ENCODE assay signal across 8 cellular contexts in the genomic region with DNA sequence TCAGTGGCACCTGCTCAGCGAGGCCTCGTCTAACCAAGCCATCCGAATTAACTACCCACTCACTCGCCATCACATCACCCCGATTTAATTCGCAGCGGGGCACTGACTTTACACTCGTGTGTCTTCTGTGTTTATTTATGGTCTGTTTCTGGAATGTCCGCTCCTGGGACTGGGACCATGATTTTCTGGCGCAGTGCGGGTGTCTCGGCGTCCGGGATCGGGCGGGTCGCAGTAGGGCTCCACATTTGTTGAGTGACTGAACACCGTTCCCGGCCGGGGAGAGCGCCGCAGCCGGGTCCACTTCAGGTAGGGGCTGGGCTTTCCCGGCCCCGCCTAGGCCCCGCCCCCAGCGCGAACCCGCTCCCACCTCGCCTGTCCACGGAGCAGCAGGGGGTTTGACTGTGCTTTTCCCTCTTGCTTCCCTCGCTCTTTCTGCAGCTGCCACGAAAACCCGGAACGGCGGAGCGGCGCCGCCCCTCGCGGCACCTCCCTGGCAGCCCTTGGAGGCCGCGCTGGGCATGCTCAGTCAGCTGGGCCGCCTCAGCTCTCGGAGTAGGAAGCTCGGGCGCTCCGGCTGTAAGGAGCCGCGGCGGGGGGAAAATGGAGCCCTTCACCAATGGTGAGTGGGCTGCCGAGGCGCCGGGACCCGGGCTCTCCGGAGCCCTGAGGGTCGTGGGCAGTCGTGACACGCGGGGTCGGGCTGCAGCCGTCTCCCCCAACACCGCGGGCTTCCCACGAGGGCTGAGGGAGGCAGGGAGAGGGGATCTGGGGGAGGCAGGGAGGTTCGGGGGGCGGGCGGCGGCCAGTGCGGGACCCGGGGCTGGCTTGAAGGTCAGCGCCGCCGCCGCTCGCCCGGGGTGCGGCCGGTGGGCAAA. TPM values are rescaled to one million over a fixed set of nuclear protein-coding genes. Genes with fewer than 3 reads are reported as not detected.
DNase-seq lines count a peak whose midpoint lies in the region; ATAC-seq and TF ChIP-seq lines count a peak whose summit lies in the region.

A gene (plus strand): TSS at position 525 of the 875 bp plus-strand sequence. CDS start 76 bp downstream, at position 601.

- TF ChIP-seq POLR2A in transverse colon (IDR thresholded peaks at IDR 0.05) = peak; percentile 82

- intact Hi-C loops in transverse colon (cut with DNase I; ENCODE audit: low total_unique reads) = loop anchor here (1.0 kb wide), 1 partner anchor 273 kb away; a partner anchor contains a TSS

- in situ Hi-C loops in transverse colon (cut with MboI; ENCODE audit: low pct_ligation_motif_present in 1 of 4, low pct_unique_long_range_greater_than_20kb in 1 of 4, low sequenced_read_pairs in 3 of 4) = no loop called here

- H3K9me3 ChIP-seq in adipocyte (ENCODE audit: control insufficient read depth, low read length) (no peaks in the 10 kb centered on the region), cardiac muscle cell (ENCODE audit: low read depth) (no peaks in the 10 kb centered on the region), trophoblast cell (ENCODE audit: insufficient read depth, low read depth, low read length) (no peaks in the 10 kb centered on the region), transverse colon (no peaks in the 10 kb centered on the region)

- H3K27me3 ChIP-seq in adipocyte (replicated peaks; ENCODE audit: control insufficient read depth, insufficient read depth, low read length) (no peaks in the 10 kb centered on the region), cardiac muscle cell (no peaks in the 10 kb centered on the region), trophoblast cell (ENCODE audit: insufficient read depth, low read length) (no peaks in the 10 kb centered on the region), transverse colon (no peaks in the 10 kb centered on the region)

- peak within 1 kb of the TSS; percentile 34 for H3K4ac ChIP-seq in trophoblast cell (ENCODE audit: low read depth, low read length)

- H3K18ac ChIP-seq in trophoblast cell (ENCODE audit: low read length) = peak within 1 kb of the TSS; percentile 86

- H3K4me3 ChIP-seq in GM12864 (ENCODE audit: low read depth, low read length) (peak within 1 kb of the TSS; percentile 71), adipocyte (ENCODE audit: low read length) (peak within 1 kb of the TSS; percentile 99), cardiac muscle cell (peak within 1 kb of the TSS; percentile 74), trophoblast cell (ENCODE audit: low read depth, low read length) (peak within 1 kb of the TSS; percentile 91), transverse colon (peak within 1 kb of the TSS; percentile 81 to 90 (median 88))

- peaks cover 10% of the 10 kb centered on the region for H3K79me2 ChIP-seq in trophoblast cell (ENCODE audit: control insufficient read depth, insufficient read depth, low read length, poor library complexity)

- peak; percentile 90 for DNase-seq in GM12864 (ENCODE audit: low read depth)
- peak; percentile 64 for DNase-seq in NCI-H1417 treated with DMSO at 0.1 percent for 48 hours (lab: John Stamatoyannopoulos, UW)
- DNase-seq in SW480 (ENCODE audit: low spot score) = peak; percentile 99
- peak; percentile 98 for DNase-seq in adipocyte (ENCODE audit: low read depth)
- DNase-seq in cardiac muscle cell (ENCODE audit: low read depth in 1 of 2, low spot score in 1 of 2) = peak; percentile 97 to 98
- peak; percentile 96 to 98 for DNase-seq in trophoblast cell
- DNase-seq in transverse colon = peak; percentile 98

- peak within 1 kb of the TSS; percentile 79 for H4K8ac ChIP-seq in trophoblast cell (ENCODE audit: low read depth, low read length)

- H2BK120ac ChIP-seq in trophoblast cell (ENCODE audit: insufficient read depth, low read length, poor library complexity) = peak within 1 kb of the TSS; percentile 71

- peak within 1 kb of the TSS; percentile 96 for H3K9ac ChIP-seq in adipocyte (ENCODE audit: low read length)
- peak within 1 kb of the TSS; percentile 91 for H3K9ac ChIP-seq in trophoblast cell (ENCODE audit: low read length)

- TF ChIP-seq CTCF in GM12864 (IDR thresholded peaks at IDR 0.05; ENCODE audit: low read depth, low read length, missing control alignments) = no peak
- no peak for TF ChIP-seq CTCF in cardiac muscle cell (IDR thresholded peaks at IDR 0.05; ENCODE audit: low read depth, low read length)
- TF ChIP-seq CTCF in transverse colon (IDR thresholded peaks at IDR 0.05) = no peak

- H3K4me1 ChIP-seq in adipocyte (ENCODE audit: control insufficient read depth, insufficient read depth, low read length) = peaks cover 63% of the 10 kb centered on the region
- H3K4me1 ChIP-seq in cardiac muscle cell (ENCODE audit: low read depth) = peaks cover 45% of the 10 kb centered on the region
- no peaks in the 10 kb centered on the region for H3K4me1 ChIP-seq in trophoblast cell (ENCODE audit: control insufficient read depth in 1 of 2, insufficient read depth in 2 of 2, low read length in 2 of 2)
- peaks cover 14 to 51% (median 25%) of the 10 kb centered on the region in 4 donors for H3K4me1 ChIP-seq in transverse colon

- H3K14ac ChIP-seq in trophoblast cell (ENCODE audit: low read length) = peak within 1 kb of the TSS; percentile 78

- H3K23ac ChIP-seq in trophoblast cell (ENCODE audit: low read length) = no peak within 1 kb of the TSS

- H3K79me1 ChIP-seq in trophoblast cell (ENCODE audit: low read length) = peaks cover 16% of the 10 kb centered on the region

- no peak for TF ChIP-seq EP300 in transverse colon (IDR thresholded peaks at IDR 0.05; ENCODE audit: low read depth)

- ATAC-seq in HG02763 (IDR thresholded peaks at IDR 0.05; ENCODE audit: unreplicated experiment) = peak; percentile 52

- H2BK12ac ChIP-seq in trophoblast cell (ENCODE audit: low read length) = peak within 1 kb of the TSS; percentile 90

- H3K36me3 ChIP-seq in adipocyte (ENCODE audit: control insufficient read depth, insufficient read depth, low read length, severe bottlenecking) (no peaks in the 10 kb centered on the region), cardiac muscle cell (no peaks in the 10 kb centered on the region), trophoblast cell (ENCODE audit: control insufficient read depth in 1 of 2, insufficient read depth in 2 of 2, low read length in 2 of 2) (no peaks in the 10 kb centered on the region), transverse colon (no peaks in the 10 kb centered on the region)

- H3K4me2 ChIP-seq in trophoblast cell (ENCODE audit: low read length) = peak within 1 kb of the TSS; percentile 97

- H2BK5ac ChIP-seq in trophoblast cell (ENCODE audit: low read depth, low read length, poor library complexity) = peak within 1 kb of the TSS; percentile 58

- peak within 1 kb of the TSS; percentile 80 for H2AFZ ChIP-seq in trophoblast cell (ENCODE audit: insufficient read depth, low read length, poor library complexity)

- H4K12ac ChIP-seq in trophoblast cell (ENCODE audit: low read depth, low read length) = peak within 1 kb of the TSS; percentile 71

- H4K91ac ChIP-seq in trophoblast cell (ENCODE audit: low read depth, low read length) = peak within 1 kb of the TSS; percentile 85

- H2AK5ac ChIP-seq in trophoblast cell (ENCODE audit: low read length) = no peak within 1 kb of the TSS

- peak within 1 kb of the TSS; percentile 91 for H3K27ac ChIP-seq in cardiac muscle cell
- H3K27ac ChIP-seq in trophoblast cell (ENCODE audit: low read depth, low read length) = peak within 1 kb of the TSS; percentile 88
- peak within 1 kb of the TSS; percentile 97 to 99 (median 98) for H3K27ac ChIP-seq in transverse colon

- WGBS in trophoblast cell (ENCODE audit: extremely low coverage, insufficient coverage, insufficient read length) = no CpG with 5 or more reads among the region's 79 CpGs
- WGBS in transverse colon (ENCODE audit: low coverage in 1 of 2), 2 donors = 1% methylated on average over 60 of the region's 79 CpGs; no CpG with 5 or more reads in 1 of the 2 donors

RNA-seq across cellular contexts. Expression of the gene that starts here (rescaled TPM):
- total RNA-seq in cardiac muscle cell = 22.7 and 41.0 TPM in 2 replicates
- polyA plus RNA-seq in cardiac muscle cell = 11.2 and 17.6 TPM in 2 replicates
- 4.7 TPM in 2 replicates for polyA plus RNA-seq in trophoblast cell (2013)
- 10 to 100 TPM in 3 of 4 donors, 1 to 10 TPM in 1; 7.2 to 40.5 (median 34.8) TPM for total RNA-seq in transverse colon

Comparison
In these comparisons a context has a peak if more than half of its experiments do, and no peak if none do; other contexts are left out.
1. Peak in every context shown above with its lines: DNase-seq, ATAC-seq, H3K4me3 ChIP-seq and H3K27ac ChIP-seq.